11 cellular contexts compared by ENCODE assay signal in genomic region chr14:96364911-96365310, GRCh38. TPM values are rescaled to one million over a fixed set of nuclear protein-coding genes. Genes with fewer than 3 reads are reported as not detected.
DNase-seq lines count a peak whose midpoint lies in the region; ATAC-seq and TF ChIP-seq lines count a peak whose summit lies in the region.
"Had no signal": no experiment of that assay in that cellular context is flagged by ENCODE, and none has a peak within 500 bp of the region (broad histone marks: within the 10 kb centered on the region; RNA-seq: fewer than 3 reads in every experiment).

No MANE protein-coding gene starts in this region.

- peak overlapping the region; percentile 89 for H3K27ac Mint-ChIP-seq in CD4-positive, alpha-beta T cell
- H3K27ac Mint-ChIP-seq in brain = peak overlapping the region in 3 of 5 experiments; percentile 72 to 94 (median 93)
- peak overlapping the region in 7 of 10 donors; percentile 34 to 92 (median 81) for H3K27ac Mint-ChIP-seq in naive thymus-derived CD8-positive, alpha-beta T cell

- peak overlapping the region; percentile 95 for H3K4me3 Mint-ChIP-seq in CD4-positive, alpha-beta T cell
- H3K4me3 Mint-ChIP-seq in brain = peak overlapping the region; percentile 87 to 98 (median 95)
- peak overlapping the region; percentile 86 to 93 (median 90) for H3K4me3 Mint-ChIP-seq in naive thymus-derived CD8-positive, alpha-beta T cell

- peaks cover 5% of the 10 kb centered on the region; the same call in 1 of the 2 replicates for H3K36me3 ChIP-seq in Karpas-422 (ENCODE audit: insufficient read depth, low read length)
- no peaks in the 10 kb centered on the region for H3K36me3 ChIP-seq in effector memory CD4-positive, alpha-beta T cell (ENCODE audit: control insufficient read depth, insufficient read depth, low read length)
- H3K36me3 ChIP-seq: upper lobe of left lung had no signal

- peak overlapping the region; percentile 83 for H3K9ac ChIP-seq in Karpas-422 (ENCODE audit: low read length)

- H4K20me1 ChIP-seq in Karpas-422 (ENCODE audit: insufficient read depth, low read depth, low read length) = peaks cover 10% of the 10 kb centered on the region

- no peaks in the 10 kb centered on the region for H3K9me3 ChIP-seq in CD4-positive, alpha-beta T cell (ENCODE audit: control insufficient read depth, low read length)
- H3K9me3 ChIP-seq in Karpas-422 (ENCODE audit: low read length) = no peaks in the 10 kb centered on the region
- no peaks in the 10 kb centered on the region for H3K9me3 ChIP-seq in effector memory CD4-positive, alpha-beta T cell (ENCODE audit: control insufficient read depth, low read length)
- H3K9me3 ChIP-seq: upper lobe of left lung had no signal

- CTCF ChIA-PET in CD4-positive, alpha-beta T cell (lab: Charles Lee) = no interaction called here

- H3K4me1 ChIP-seq in Karpas-422 (ENCODE audit: low read length) = peaks cover 30% of the 10 kb centered on the region
- H3K4me1 ChIP-seq in effector memory CD4-positive, alpha-beta T cell (ENCODE audit: control insufficient read depth, insufficient read depth, low read length, poor library complexity, severe bottlenecking) = peaks cover 12% of the 10 kb centered on the region

- no peaks in the 10 kb centered on the region for H3K9me3 Mint-ChIP-seq in CD4-positive, alpha-beta T cell
- H3K9me3 Mint-ChIP-seq in brain = peaks cover 0 to 8% (median 6%) of the 10 kb centered on the region in 5 experiments
- no peaks in the 10 kb centered on the region for H3K9me3 Mint-ChIP-seq in naive thymus-derived CD8-positive, alpha-beta T cell

- peak overlapping the region; percentile 78 for H3K4me2 ChIP-seq in Karpas-422 (ENCODE audit: low read depth, low read length, poor library complexity, severe bottlenecking)

- H3K4me1 Mint-ChIP-seq in CD4-positive, alpha-beta T cell (ENCODE audit: low read depth) = peaks cover 74% of the 10 kb centered on the region
- H3K4me1 Mint-ChIP-seq in brain = peaks cover 65% of the 10 kb centered on the region
- H3K4me1 Mint-ChIP-seq in naive thymus-derived CD8-positive, alpha-beta T cell = peaks cover 25 to 66% (median 60%) of the 10 kb centered on the region in 4 donors

- no peak overlapping the region for H3K27ac ChIP-seq in CD4-positive, alpha-beta T cell (ENCODE audit: low read depth, low read length)
- 0 out of 2 replicates have a peak overlapping the region, but pooled peaks have one; percentile 8 for H3K27ac ChIP-seq in Karpas-422 (ENCODE audit: low read length)
- H3K27ac ChIP-seq in effector memory CD4-positive, alpha-beta T cell (ENCODE audit: insufficient read depth, low read length, poor library complexity, severe bottlenecking) = no peak overlapping the region

- H3K79me2 ChIP-seq in Karpas-422 (ENCODE audit: low read length) = peaks cover 94% of the 10 kb centered on the region

- no peaks in the 10 kb centered on the region for H3K27me3 ChIP-seq in CD4-positive, alpha-beta T cell (ENCODE audit: control insufficient read depth, insufficient read depth, low read length)
- H3K27me3 ChIP-seq in Karpas-422 (ENCODE audit: low read length) = no peaks in the 10 kb centered on the region
- H3K27me3 ChIP-seq in effector memory CD4-positive, alpha-beta T cell (replicated peaks; ENCODE audit: control insufficient read depth, insufficient read depth, low read length, poor library complexity, severe bottlenecking) = no peaks in the 10 kb centered on the region
- H3K27me3 ChIP-seq: upper lobe of left lung had no signal

- no peaks in the 10 kb centered on the region for H3K27me3 Mint-ChIP-seq in CD4-positive, alpha-beta T cell
- H3K27me3 Mint-ChIP-seq in brain = peaks cover 16% of the 10 kb centered on the region
- H3K27me3 Mint-ChIP-seq in naive thymus-derived CD8-positive, alpha-beta T cell = no peaks in the 10 kb centered on the region

- no peaks in the 10 kb centered on the region for H3K9me2 ChIP-seq in Karpas-422 (replicated peaks; ENCODE audit: insufficient read depth, low read length)

- no peak for ATAC-seq in CD4-positive, alpha-beta T cell (ENCODE audit: poor library complexity)
- no peak for ATAC-seq in naive thymus-derived CD8-positive, alpha-beta T cell
- no peak for ATAC-seq in HG03280 (IDR thresholded peaks at IDR 0.05; ENCODE audit: unreplicated experiment)

- H3K36me3 Mint-ChIP-seq in CD4-positive, alpha-beta T cell (ENCODE audit: low read depth) = peaks cover 28% of the 10 kb centered on the region
- H3K36me3 Mint-ChIP-seq in brain = peaks cover 30% of the 10 kb centered on the region
- peaks cover 0 to 9% (median 7%) of the 10 kb centered on the region in 3 donors for H3K36me3 Mint-ChIP-seq in naive thymus-derived CD8-positive, alpha-beta T cell

- POLR2A ChIA-PET in CD4-positive, alpha-beta T cell (lab: Charles Lee) = interaction anchor here (1.4 to 2.0 kb wide), 2 partner anchors 24 to 26 kb away, joined by 3 to 5 read pairs; no protein-coding TSS in a partner anchor
- POLR2A ChIA-PET in naive thymus-derived CD8-positive, alpha-beta T cell (lab: Charles Lee) = interaction anchor here (1.7 kb wide), 1 partner anchor 26 kb away, joined by 10 read pairs; no protein-coding TSS in a partner anchor

- peak overlapping the region; percentile 72 for H3K4me3 ChIP-seq in Karpas-422 (ENCODE audit: low read length)
- H3K4me3 ChIP-seq in effector memory CD4-positive, alpha-beta T cell (ENCODE audit: insufficient read depth, low read depth, low read length, poor library complexity, severe bottlenecking) = no peak overlapping the region

- intact Hi-C loops in CD4-positive, alpha-beta T cell (cut with DNase I, micrococcal nuclease) = loop anchor here (10.0 kb wide), 3 partner anchors 140 to 840 kb away; partner anchors contain the start of genes PAPOLA (in 1 of the 2) and VRK1 (in 1 of the 2)

- no peak overlapping the region for H2AFZ ChIP-seq in Karpas-422 (ENCODE audit: low read length)

- TF ChIP-seq CTCF in CD4-positive, alpha-beta T cell (IDR thresholded peaks at IDR 0.05) = no peak
- TF ChIP-seq CTCF in brain (conservative IDR thresholded peaks at IDR 0.05) = no peak

- DNase-seq in CD4-positive, alpha-beta T cell = no peak
- DNase-seq in Karpas-422 = no peak
- DNase-seq in naive thymus-derived CD8-positive, alpha-beta T cell = no peak
- DNase-seq in COR-L47 (lab: John Stamatoyannopoulos, UW) = no peak
- no peak for DNase-seq in GDM1 (lab: John Stamatoyannopoulos, UW)
- no peak for DNase-seq in effector memory CD4-positive, alpha-beta T cell
- DNase-seq: NCI-H748 treated with DMSO at 0.1 percent for 48 hours; stimulated activated CD4-positive, alpha-beta T cell treated with anti-CD3 and anti-CD28 coated beads, Interleukin-1b, Interleukin-23, amount 100 ng/mL, for 48 hours had no signal

RNA-seq across cellular contexts. Expression of gene GSKIP, which starts 1.6 kb away (rescaled TPM):
- total RNA-seq in CD4-positive, alpha-beta T cell = 10 to 100 TPM; 10.3 to 11.9 TPM
- total RNA-seq in Karpas-422 (2014; rRNA removed; shearing (Covaris generic); ENCODE audit: low replicate concordance) = 20.5 and 53.3 TPM in 2 replicates
- 9.8 TPM for polyA plus RNA-seq in brain (ENCODE audit: insufficient read depth, low read depth, low replicate concordance)
- 10 to 100 TPM; 18.1 to 20.1 TPM for total RNA-seq in naive thymus-derived CD8-positive, alpha-beta T cell
- polyA plus RNA-seq in naive thymus-derived CD8-positive, alpha-beta T cell = 10 to 100 TPM; 15.6 to 26.9 (median 18.8) TPM

RNA-seq across cellular contexts. Expression of gene ATG2B, which starts 1.8 kb away (rescaled TPM):
- total RNA-seq in CD4-positive, alpha-beta T cell = 10 to 100 TPM; 20.1 to 20.2 TPM
- 53.9 and 60.8 TPM in 2 replicates for total RNA-seq in Karpas-422 (2014; rRNA removed; shearing (Covaris generic); ENCODE audit: low replicate concordance)
- polyA plus RNA-seq in brain (ENCODE audit: insufficient read depth, low read depth, low replicate concordance) = 7.4 TPM
- total RNA-seq in naive thymus-derived CD8-positive, alpha-beta T cell = 10 to 100 TPM; 29.5 to 32.1 TPM
- polyA plus RNA-seq in naive thymus-derived CD8-positive, alpha-beta T cell = 1 to 10 TPM in 2 of 3 donors, under 1 TPM in 1; 0.96 to 2.0 (median 1.4) TPM

RNA-seq across cellular contexts. Expression of gene AK7, which starts 27.0 kb away (rescaled TPM):
- not detected for total RNA-seq in CD4-positive, alpha-beta T cell
- 4.7 and 9.5 TPM in 2 replicates for total RNA-seq in Karpas-422 (2014; rRNA removed; shearing (Covaris generic); ENCODE audit: low replicate concordance)
- polyA plus RNA-seq in brain (ENCODE audit: insufficient read depth, low read depth, low replicate concordance) = 6.9 TPM
- under 1 TPM in 1 of 2 experiments, not detected in 1; 0.21 TPM for total RNA-seq in naive thymus-derived CD8-positive, alpha-beta T cell
- polyA plus RNA-seq in naive thymus-derived CD8-positive, alpha-beta T cell = under 1 TPM in 1 of 3 donors, not detected in 2; 0.75 TPM
